8 cellular contexts compared by ENCODE assay signal in genomic region chr1:32012709-32013385, GRCh38. TPM values are rescaled to one million over a fixed set of nuclear protein-coding genes. Genes with fewer than 3 reads are reported as not detected.
A peak's percentile ranks its signal among the peaks of the same experiment; 100 is the strongest.
DNase-seq lines count a peak whose midpoint lies in the region; ATAC-seq and TF ChIP-seq lines count a peak whose summit lies in the region.

No MANE protein-coding gene starts in this region.

- H3K4me1 Mint-ChIP-seq in activated CD4-positive, alpha-beta T cell treated with anti-CD3 and anti-CD28 coated beads, Interleukin-2, amount 10 ng/mL, durations not matched to agents 7 days and 5 days, result peaks cover 36% of the 10 kb centered on the region

- H3K9me3 Mint-ChIP-seq in activated CD4-positive, alpha-beta T cell treated with anti-CD3 and anti-CD28 coated beads, Interleukin-2, amount 10 ng/mL, durations not matched to agents 7 days and 5 days, result no peaks in the 10 kb centered on the region

- H3K27me3 ChIP-seq in adipocyte (replicated peaks; ENCODE audit: control insufficient read depth, insufficient read depth, low read length) (no peaks in the 10 kb centered on the region), kidney epithelial cell (ENCODE audit: control insufficient read depth, insufficient read depth, low read length) (no peaks in the 10 kb centered on the region), thoracic aorta (replicated peaks; ENCODE audit: insufficient read depth) (no peaks in the 10 kb centered on the region)

- peak overlapping the region; percentile 89 for H3K27ac Mint-ChIP-seq in activated CD4-positive, alpha-beta T cell treated with anti-CD3 and anti-CD28 coated beads, Interleukin-2, amount 10 ng/mL, durations not matched to agents 7 days and 5 days

- POLR2A ChIA-PET in activated CD4-positive, alpha-beta T cell treated with anti-CD3 and anti-CD28 coated beads, Interleukin-2, amount 10 ng/mL, durations not matched to agents 7 days and 5 days (lab: Charles Lee), result interaction anchor here (0.7 to 1.5 kb wide), 5 partner anchors 10 to 509 kb away, joined by 3 to 7 read pairs (median 5); no protein-coding TSS in a partner anchor

- H3K4me3 ChIP-seq in adipocyte (ENCODE audit: low read length), result peak overlapping the region; percentile 89
- H3K4me3 ChIP-seq in kidney epithelial cell (ENCODE audit: low read depth, low read length), result peak overlapping the region; percentile 37
- H3K4me3 ChIP-seq in thoracic aorta, result peak overlapping the region; percentile 75

- TF ChIP-seq CTCF in kidney epithelial cell (IDR thresholded peaks at IDR 0.05; ENCODE audit: insufficient read depth, low read length, poor library complexity, severe bottlenecking) (no peak), thoracic aorta (IDR thresholded peaks at IDR 0.05) (no peak)

- H3K4me1 ChIP-seq in adipocyte (ENCODE audit: control insufficient read depth, insufficient read depth, low read length), result peaks cover 21% of the 10 kb centered on the region
- H3K4me1 ChIP-seq in thoracic aorta (ENCODE audit: control insufficient read depth in 1 of 2, low read depth in 2 of 2), result peaks cover 22 to 29% of the 10 kb centered on the region in 2 donors

- peak overlapping the region; percentile 100 for H3K9ac ChIP-seq in adipocyte (ENCODE audit: low read length)

- H3K9me3 ChIP-seq in adipocyte (ENCODE audit: control insufficient read depth, low read length), result no peaks in the 10 kb centered on the region
- no peaks in the 10 kb centered on the region for H3K9me3 ChIP-seq in thoracic aorta

- no peaks in the 10 kb centered on the region for H3K27me3 Mint-ChIP-seq in activated CD4-positive, alpha-beta T cell treated with anti-CD3 and anti-CD28 coated beads, Interleukin-2, amount 10 ng/mL, durations not matched to agents 7 days and 5 days

- CTCF ChIA-PET in activated CD4-positive, alpha-beta T cell treated with anti-CD3 and anti-CD28 coated beads, Interleukin-2, amount 10 ng/mL, durations not matched to agents 7 days and 5 days (lab: Charles Lee), result interaction anchor here (0.9 to 2.1 kb wide), 5 partner anchors 9 to 381 kb away, joined by 3 to 8 read pairs (median 5); partner anchors contain the start of genes BSDC1 and SPOCD1

- DNase-seq in activated CD4-positive, alpha-beta T cell treated with anti-CD3 and anti-CD28 coated beads, Interleukin-2, amount 10 ng/mL, durations not matched to agents 7 days and 5 days, result no peak
- no peak for DNase-seq in activated CD4-positive, alpha-beta T cell treated with anti-CD3 and anti-CD28 coated beads, Interleukin-2, amount 50 U/mL, for 4 hours
- no peak for DNase-seq in adipocyte (ENCODE audit: low read depth)
- no peak for DNase-seq in kidney epithelial cell (ENCODE audit: low read depth)
- no peak for DNase-seq in thoracic aorta (ENCODE audit: low spot score)
- no peak for DNase-seq in OCI-M1 (lab: John Stamatoyannopoulos, UW)
- no peak for DNase-seq in G401 (ENCODE audit: low spot score)

- peak; percentile 5 for ATAC-seq in thoracic aorta (ENCODE audit: insufficient number of reproducible peaks, low FRiP score, low read depth)
- ATAC-seq in GM18858 (IDR thresholded peaks at IDR 0.05; ENCODE audit: unreplicated experiment), result no peak

- H3K4me3 Mint-ChIP-seq in activated CD4-positive, alpha-beta T cell treated with anti-CD3 and anti-CD28 coated beads, Interleukin-2, amount 10 ng/mL, durations not matched to agents 7 days and 5 days, result peak overlapping the region; percentile 79

- peak overlapping the region; percentile 82 to 99 for H3K27ac ChIP-seq in thoracic aorta

- in situ Hi-C loops in G401 (cut with HindIII; ENCODE audit: low sequenced_read_pairs), result no loop called here

- H3K36me3 ChIP-seq in adipocyte (ENCODE audit: control insufficient read depth, insufficient read depth, low read length, severe bottlenecking), result peaks cover 4% of the 10 kb centered on the region
- no peaks in the 10 kb centered on the region for H3K36me3 ChIP-seq in kidney epithelial cell (ENCODE audit: control insufficient read depth, insufficient read depth, low read length)
- H3K36me3 ChIP-seq in thoracic aorta, result no peaks in the 10 kb centered on the region

- H3K36me3 Mint-ChIP-seq in activated CD4-positive, alpha-beta T cell treated with anti-CD3 and anti-CD28 coated beads, Interleukin-2, amount 10 ng/mL, durations not matched to agents 7 days and 5 days (ENCODE audit: low read depth), result peaks cover 21% of the 10 kb centered on the region

RNA-seq across cellular contexts. Expression of gene KHDRBS1, which starts 0.8 kb away (rescaled TPM):
- total RNA-seq in activated CD4-positive, alpha-beta T cell treated with anti-CD3 and anti-CD28 coated beads, Interleukin-2, amount 10 ng/mL, durations not matched to agents 7 days and 5 days, result 100 to 1,000 TPM; 174 to 183 TPM
- total RNA-seq in kidney epithelial cell (95.8 and 110 TPM in 2 replicates), thoracic aorta (10 to 100 TPM; 45.5 to 82.6 TPM)
- total RNA-seq in G401 (2014; rRNA removed; shearing (Covaris generic)), result 167 and 200 TPM in 2 replicates

RNA-seq across cellular contexts. Expression of gene TMEM39B, which starts 59.9 kb away (rescaled TPM):
- 10 to 100 TPM; 30.4 to 36.3 TPM for total RNA-seq in activated CD4-positive, alpha-beta T cell treated with anti-CD3 and anti-CD28 coated beads, Interleukin-2, amount 10 ng/mL, durations not matched to agents 7 days and 5 days
- 5.2 and 5.8 TPM in 2 replicates for total RNA-seq in kidney epithelial cell
- total RNA-seq in thoracic aorta, result 1 to 10 TPM; 5.1 to 5.8 TPM
- total RNA-seq in G401 (2014; rRNA removed; shearing (Covaris generic)), result 10.3 and 19.0 TPM in 2 replicates

Comparison
In these comparisons a context has a peak if more than half of its experiments do, and no peak if none do; other contexts are left out.
1. H3K4me3 ChIP-seq: peak in every context shown above with its lines; median percentile 89 in adipocyte; 75 in thoracic aorta; 37 in kidney epithelial cell.